In the genomic region with DNA sequence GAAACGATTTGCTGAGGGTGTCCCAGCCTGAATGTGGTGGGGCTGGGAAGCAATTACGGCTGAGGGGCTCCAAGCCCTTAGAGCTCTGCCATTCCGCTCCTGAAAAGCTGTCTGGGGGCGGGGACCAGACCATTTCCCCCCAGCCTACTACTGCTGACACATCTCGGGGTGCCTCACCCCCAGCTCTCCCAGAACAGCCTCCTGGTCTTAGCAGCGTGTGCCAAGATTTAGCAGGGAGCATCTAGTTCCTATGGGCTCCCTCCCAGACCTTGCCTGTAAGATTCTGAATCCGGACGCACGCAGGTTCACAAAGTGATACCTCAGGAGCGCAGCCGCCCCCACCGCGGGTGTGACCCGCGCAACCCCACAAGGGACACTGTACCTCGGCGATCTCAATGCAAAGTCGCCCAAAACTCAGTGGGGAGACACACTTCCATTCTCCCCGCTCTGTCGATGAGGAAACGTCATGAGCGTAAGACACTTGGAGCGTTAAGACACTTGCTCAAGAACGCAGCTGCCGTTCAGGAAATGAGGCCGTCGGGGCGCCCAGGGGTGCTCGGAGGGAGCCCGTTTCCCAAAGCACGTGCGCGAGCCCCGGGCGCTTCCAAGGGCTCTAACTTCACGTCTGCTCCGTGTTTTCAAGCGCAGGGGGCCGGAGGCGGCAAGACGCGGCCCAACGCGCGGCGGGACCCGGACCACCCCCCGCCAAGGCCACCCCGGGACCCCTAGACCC, we compare ENCODE assay signal across 1 cellular context.
TF ChIP-seq lines count a peak whose summit lies in the region.

No MANE protein-coding gene starts in this region.

TF ChIP-seq in GM12878, 131 proteins besides CTCF, POLR2A, EP300 and RAD21 (continues in another document):
- no peak for TF ChIP-seq REST (IDR thresholded peaks at IDR 0.05; ENCODE audit: low read depth, low read length)
- TF ChIP-seq, protein P1, sequence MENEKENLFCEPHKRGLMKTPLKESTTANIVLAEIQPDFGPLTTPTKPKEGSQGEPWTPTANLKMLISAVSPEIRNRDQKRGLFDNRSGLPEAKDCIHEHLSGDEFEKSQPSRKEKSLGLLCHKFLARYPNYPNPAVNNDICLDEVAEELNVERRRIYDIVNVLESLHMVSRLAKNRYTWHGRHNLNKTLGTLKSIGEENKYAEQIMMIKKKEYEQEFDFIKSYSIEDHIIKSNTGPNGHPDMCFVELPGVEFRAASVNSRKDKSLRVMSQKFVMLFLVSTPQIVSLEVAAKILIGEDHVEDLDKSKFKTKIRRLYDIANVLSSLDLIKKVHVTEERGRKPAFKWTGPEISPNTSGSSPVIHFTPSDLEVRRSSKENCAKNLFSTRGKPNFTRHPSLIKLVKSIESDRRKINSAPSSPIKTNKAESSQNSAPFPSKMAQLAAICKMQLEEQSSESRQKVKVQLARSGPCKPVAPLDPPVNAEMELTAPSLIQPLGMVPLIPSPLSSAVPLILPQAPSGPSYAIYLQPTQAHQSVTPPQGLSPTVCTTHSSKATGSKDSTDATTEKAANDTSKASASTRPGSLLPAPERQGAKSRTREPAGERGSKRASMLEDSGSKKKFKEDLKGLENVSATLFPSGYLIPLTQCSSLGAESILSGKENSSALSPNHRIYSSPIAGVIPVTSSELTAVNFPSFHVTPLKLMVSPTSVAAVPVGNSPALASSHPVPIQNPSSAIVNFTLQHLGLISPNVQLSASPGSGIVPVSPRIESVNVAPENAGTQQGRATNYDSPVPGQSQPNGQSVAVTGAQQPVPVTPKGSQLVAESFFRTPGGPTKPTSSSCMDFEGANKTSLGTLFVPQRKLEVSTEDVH (IDR thresholded peaks at IDR 0.05; ENCODE audit: low read depth, partially characterized antibody), result no peak
- no peak for TF ChIP-seq SMC3 (IDR thresholded peaks at IDR 0.05; ENCODE audit: borderline replicate concordance, low read length)
- TF ChIP-seq, protein P2, sequence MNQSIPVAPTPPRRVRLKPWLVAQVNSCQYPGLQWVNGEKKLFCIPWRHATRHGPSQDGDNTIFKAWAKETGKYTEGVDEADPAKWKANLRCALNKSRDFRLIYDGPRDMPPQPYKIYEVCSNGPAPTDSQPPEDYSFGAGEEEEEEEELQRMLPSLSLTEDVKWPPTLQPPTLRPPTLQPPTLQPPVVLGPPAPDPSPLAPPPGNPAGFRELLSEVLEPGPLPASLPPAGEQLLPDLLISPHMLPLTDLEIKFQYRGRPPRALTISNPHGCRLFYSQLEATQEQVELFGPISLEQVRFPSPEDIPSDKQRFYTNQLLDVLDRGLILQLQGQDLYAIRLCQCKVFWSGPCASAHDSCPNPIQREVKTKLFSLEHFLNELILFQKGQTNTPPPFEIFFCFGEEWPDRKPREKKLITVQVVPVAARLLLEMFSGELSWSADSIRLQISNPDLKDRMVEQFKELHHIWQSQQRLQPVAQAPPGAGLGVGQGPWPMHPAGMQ (IDR thresholded peaks at IDR 0.05; ENCODE audit: borderline replicate concordance), result no peak
- TF ChIP-seq MYC (IDR thresholded peaks at IDR 0.05; ENCODE audit: insufficient read depth, insufficient read length, insufficient replicate concordance, low read length, severe bottlenecking), result peak; percentile 53
- TF ChIP-seq RCOR1 (conservative IDR thresholded peaks at IDR 0.05; ENCODE audit: low read depth, low read length), result no peak
- no peak for TF ChIP-seq ZSCAN29 (IDR thresholded peaks at IDR 0.05)
- no peak for TF ChIP-seq NBN (IDR thresholded peaks at IDR 0.05)
- TF ChIP-seq DPF2 (IDR thresholded peaks at IDR 0.05), result no peak
- no peak for TF ChIP-seq POU2F2 (IDR thresholded peaks at IDR 0.05; ENCODE audit: borderline replicate concordance, low read depth, low read length)
- TF ChIP-seq ELK1 (IDR thresholded peaks at IDR 0.05; ENCODE audit: low read depth, low read length), result no peak
- no peak for TF ChIP-seq BACH1 (IDR thresholded peaks at IDR 0.05; ENCODE audit: borderline replicate concordance)
- no peak for TF ChIP-seq SIN3A (IDR thresholded peaks at IDR 0.05; ENCODE audit: low read depth, low read length)
- no peak for TF ChIP-seq FOXK2 (IDR thresholded peaks at IDR 0.05)
- no peak for TF ChIP-seq NFIC (IDR thresholded peaks at IDR 0.05; ENCODE audit: low read depth, low read length)
- TF ChIP-seq, protein P3, sequence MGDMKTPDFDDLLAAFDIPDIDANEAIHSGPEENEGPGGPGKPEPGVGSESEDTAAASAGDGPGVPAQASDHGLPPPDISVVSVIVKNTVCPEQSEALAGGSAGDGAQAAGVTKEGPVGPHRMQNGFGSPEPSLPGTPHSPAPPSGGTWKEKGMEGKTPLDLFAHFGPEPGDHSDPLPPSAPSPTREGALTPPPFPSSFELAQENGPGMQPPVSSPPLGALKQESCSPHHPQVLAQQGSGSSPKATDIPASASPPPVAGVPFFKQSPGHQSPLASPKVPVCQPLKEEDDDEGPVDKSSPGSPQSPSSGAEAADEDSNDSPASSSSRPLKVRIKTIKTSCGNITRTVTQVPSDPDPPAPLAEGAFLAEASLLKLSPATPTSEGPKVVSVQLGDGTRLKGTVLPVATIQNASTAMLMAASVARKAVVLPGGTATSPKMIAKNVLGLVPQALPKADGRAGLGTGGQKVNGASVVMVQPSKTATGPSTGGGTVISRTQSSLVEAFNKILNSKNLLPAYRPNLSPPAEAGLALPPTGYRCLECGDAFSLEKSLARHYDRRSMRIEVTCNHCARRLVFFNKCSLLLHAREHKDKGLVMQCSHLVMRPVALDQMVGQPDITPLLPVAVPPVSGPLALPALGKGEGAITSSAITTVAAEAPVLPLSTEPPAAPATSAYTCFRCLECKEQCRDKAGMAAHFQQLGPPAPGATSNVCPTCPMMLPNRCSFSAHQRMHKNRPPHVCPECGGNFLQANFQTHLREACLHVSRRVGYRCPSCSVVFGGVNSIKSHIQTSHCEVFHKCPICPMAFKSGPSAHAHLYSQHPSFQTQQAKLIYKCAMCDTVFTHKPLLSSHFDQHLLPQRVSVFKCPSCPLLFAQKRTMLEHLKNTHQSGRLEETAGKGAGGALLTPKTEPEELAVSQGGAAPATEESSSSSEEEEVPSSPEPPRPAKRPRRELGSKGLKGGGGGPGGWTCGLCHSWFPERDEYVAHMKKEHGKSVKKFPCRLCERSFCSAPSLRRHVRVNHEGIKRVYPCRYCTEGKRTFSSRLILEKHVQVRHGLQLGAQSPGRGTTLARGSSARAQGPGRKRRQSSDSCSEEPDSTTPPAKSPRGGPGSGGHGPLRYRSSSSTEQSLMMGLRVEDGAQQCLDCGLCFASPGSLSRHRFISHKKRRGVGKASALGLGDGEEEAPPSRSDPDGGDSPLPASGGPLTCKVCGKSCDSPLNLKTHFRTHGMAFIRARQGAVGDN (IDR thresholded peaks at IDR 0.05), result no peak
- TF ChIP-seq, protein P4, sequence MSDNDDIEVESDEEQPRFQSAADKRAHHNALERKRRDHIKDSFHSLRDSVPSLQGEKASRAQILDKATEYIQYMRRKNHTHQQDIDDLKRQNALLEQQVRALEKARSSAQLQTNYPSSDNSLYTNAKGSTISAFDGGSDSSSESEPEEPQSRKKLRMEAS (IDR thresholded peaks at IDR 0.05; ENCODE audit: low read depth, low read length), result peak; percentile 50; the same call in 1 of the 2 replicates
- no peak for TF ChIP-seq ZNF274 (IDR thresholded peaks at IDR 0.05; ENCODE audit: insufficient read depth, insufficient read length)
- TF ChIP-seq SREBF1 (IDR thresholded peaks at IDR 0.05; ENCODE audit: low read length), result no peak
- TF ChIP-seq, protein P5, sequence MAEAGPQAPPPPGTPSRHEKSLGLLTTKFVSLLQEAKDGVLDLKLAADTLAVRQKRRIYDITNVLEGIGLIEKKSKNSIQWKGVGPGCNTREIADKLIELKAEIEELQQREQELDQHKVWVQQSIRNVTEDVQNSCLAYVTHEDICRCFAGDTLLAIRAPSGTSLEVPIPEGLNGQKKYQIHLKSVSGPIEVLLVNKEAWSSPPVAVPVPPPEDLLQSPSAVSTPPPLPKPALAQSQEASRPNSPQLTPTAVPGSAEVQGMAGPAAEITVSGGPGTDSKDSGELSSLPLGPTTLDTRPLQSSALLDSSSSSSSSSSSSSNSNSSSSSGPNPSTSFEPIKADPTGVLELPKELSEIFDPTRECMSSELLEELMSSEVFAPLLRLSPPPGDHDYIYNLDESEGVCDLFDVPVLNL (IDR thresholded peaks at IDR 0.05; ENCODE audit: low read depth, low read length), result no peak
- TF ChIP-seq HDAC2 (IDR thresholded peaks at IDR 0.05), result 0 out of 2 replicates have a peak, but pooled peaks have one; percentile 61
- TF ChIP-seq IRF4 (IDR thresholded peaks at IDR 0.05; ENCODE audit: low read depth, low read length), result 0 out of 2 replicates have a peak, but pooled peaks have one; percentile 5
- no peak for TF ChIP-seq TCF7 (IDR thresholded peaks at IDR 0.05; ENCODE audit: borderline replicate concordance)
- TF ChIP-seq ZNF24 (IDR thresholded peaks at IDR 0.05), result no peak
- TF ChIP-seq EGR1 (IDR thresholded peaks at IDR 0.05; ENCODE audit: borderline replicate concordance in 1 of 2, low read depth in 2 of 2, low read length in 2 of 2), result peak in 1 of 2 experiments; percentile 3; a peak in 1 of 3 replicates
- TF ChIP-seq ZNF622 (IDR thresholded peaks at IDR 0.05), result no peak
- no peak for TF ChIP-seq ZNF384 (IDR thresholded peaks at IDR 0.05; ENCODE audit: borderline replicate concordance, low read depth, low read length)
- TF ChIP-seq BHLHE40 (IDR thresholded peaks at IDR 0.05; ENCODE audit: borderline replicate concordance in 1 of 2, low read depth in 2 of 2, low read length in 1 of 2), result peak; percentile 71 to 93
- no peak for TF ChIP-seq MTA3 (IDR thresholded peaks at IDR 0.05; ENCODE audit: borderline replicate concordance, low read length)
- peak; percentile 15 for TF ChIP-seq MXI1 (IDR thresholded peaks at IDR 0.05; ENCODE audit: low read depth, low read length)
- TF ChIP-seq IKZF2 (IDR thresholded peaks at IDR 0.05), result no peak
- no peak for TF ChIP-seq ZZZ3 (IDR thresholded peaks at IDR 0.05; ENCODE audit: control insufficient read depth, insufficient read length, low read depth)
- TF ChIP-seq STAT1 (conservative IDR thresholded peaks at IDR 0.05), result no peak
- TF ChIP-seq MYB (IDR thresholded peaks at IDR 0.05; ENCODE audit: borderline replicate concordance, low read depth, low read length), result no peak
- no peak for TF ChIP-seq ZNF207 (IDR thresholded peaks at IDR 0.05; ENCODE audit: borderline replicate concordance)
- no peak for TF ChIP-seq NR2C1 (IDR thresholded peaks at IDR 0.05)
- TF ChIP-seq TBL1XR1 (IDR thresholded peaks at IDR 0.05; ENCODE audit: low read depth, low read length), result no peak
- TF ChIP-seq CHD2 (IDR thresholded peaks at IDR 0.05; ENCODE audit: borderline replicate concordance, low read depth, low read length), result no peak
- peak; percentile 53; the same call in 1 of the 2 replicates for TF ChIP-seq NR2F1 (conservative IDR thresholded peaks at IDR 0.05)
- no peak for TF ChIP-seq SREBF2 (IDR thresholded peaks at IDR 0.05; ENCODE audit: low read length)
- no peak for TF ChIP-seq ZBTB11 (CRISPR knock-in tag; IDR thresholded peaks at IDR 0.05)
- 0 out of 2 replicates have a peak, but pooled peaks have one; percentile 7 for TF ChIP-seq EED (IDR thresholded peaks at IDR 0.05; ENCODE audit: low read depth)
- TF ChIP-seq CHD1 (IDR thresholded peaks at IDR 0.05; ENCODE audit: low read depth, low read length), result no peak
- TF ChIP-seq SMAD1 (IDR thresholded peaks at IDR 0.05; ENCODE audit: low read depth, partially characterized antibody), result no peak
